Comparison of ENCODE assay signal across 8 cellular contexts in genomic region chr1:45803781-45804670, GRCh38. TPM values are rescaled to one million over a fixed set of nuclear protein-coding genes. Genes with fewer than 3 reads are reported as not detected.
DNase-seq lines count a peak whose midpoint lies in the region; ATAC-seq and TF ChIP-seq lines count a peak whose summit lies in the region.
"Not testable (repeated sequence)": the region's sequence is repeated elsewhere in the genome, so short reads cannot be mapped to it uniquely, and the experiment has no call there.

No MANE protein-coding gene starts in this region.

- POLR2A ChIA-PET in activated CD8-positive, alpha-beta T cell treated with anti-CD3 and anti-CD28 coated beads for 36 hours (lab: Charles Lee), result not testable (repeated sequence)

- peaks cover 28% of the 10 kb centered on the region for H3K4me1 Mint-ChIP-seq in activated CD8-positive, alpha-beta T cell treated with anti-CD3 and anti-CD28 coated beads for 36 hours (ENCODE audit: low read depth)

- H3K4me2 ChIP-seq in skeletal muscle satellite cell (ENCODE audit: low read length), result peak overlapping the region; percentile 96

- not testable (repeated sequence) for H3K9me3 ChIP-seq in effector memory CD4-positive, alpha-beta T cell (ENCODE audit: control insufficient read depth, low read length); skeletal muscle satellite cell (replicated peaks; ENCODE audit: low read length)

- peak overlapping the region; percentile 57 for H3K4me3 ChIP-seq in effector memory CD4-positive, alpha-beta T cell (ENCODE audit: insufficient read depth, low read depth, low read length, poor library complexity, severe bottlenecking)
- peak overlapping the region; percentile 65 for H3K4me3 ChIP-seq in kidney epithelial cell (ENCODE audit: low read depth, low read length)
- peak overlapping the region; percentile 79 for H3K4me3 ChIP-seq in skeletal muscle satellite cell (ENCODE audit: low read length)

- ATAC-seq in GM19035 (IDR thresholded peaks at IDR 0.05; ENCODE audit: unreplicated experiment), result peak; percentile 27
- peak; percentile 19 for ATAC-seq in HG03066 (IDR thresholded peaks at IDR 0.05; ENCODE audit: low read depth, unreplicated experiment)
- ATAC-seq in activated CD8-positive, alpha-beta T cell treated with anti-CD3 and anti-CD28 coated beads for 36 hours, result peak; percentile 21

- not testable (repeated sequence) for TF ChIP-seq CTCF in activated CD8-positive, alpha-beta T cell treated with anti-CD3 and anti-CD28 coated beads for 36 hours (IDR thresholded peaks at IDR 0.05); kidney epithelial cell (IDR thresholded peaks at IDR 0.05; ENCODE audit: insufficient read depth, low read length, poor library complexity, severe bottlenecking)

- H3K9ac ChIP-seq in skeletal muscle satellite cell (ENCODE audit: low read depth, low read length), result peak overlapping the region; percentile 85

- not testable (repeated sequence) for H3K36me3 ChIP-seq in effector memory CD4-positive, alpha-beta T cell (ENCODE audit: control insufficient read depth, insufficient read depth, low read length); kidney epithelial cell (ENCODE audit: control insufficient read depth, insufficient read depth, low read length); skeletal muscle satellite cell (ENCODE audit: insufficient read depth, low read length)

- not testable (repeated sequence) for H3K4me1 ChIP-seq in effector memory CD4-positive, alpha-beta T cell (ENCODE audit: control insufficient read depth, insufficient read depth, low read length, poor library complexity, severe bottlenecking)
- peaks cover 12% of the 10 kb centered on the region for H3K4me1 ChIP-seq in skeletal muscle satellite cell (ENCODE audit: control insufficient read depth, insufficient read depth, low read length)

- not testable (repeated sequence) for H3K36me3 Mint-ChIP-seq in activated CD8-positive, alpha-beta T cell treated with anti-CD3 and anti-CD28 coated beads for 36 hours (ENCODE audit: low read depth)

- CTCF ChIA-PET in activated CD8-positive, alpha-beta T cell treated with anti-CD3 and anti-CD28 coated beads for 36 hours (lab: Charles Lee), result not testable (repeated sequence)

- DNase-seq in AG20443 (ENCODE audit: low spot score) (peak; percentile 18), NCI-H2171 (lab: John Stamatoyannopoulos, UW) (peak; percentile 9)
- DNase-seq in activated CD8-positive, alpha-beta T cell treated with anti-CD3 and anti-CD28 coated beads for 36 hours, result peak; percentile 23
- DNase-seq in effector memory CD4-positive, alpha-beta T cell; kidney epithelial cell (ENCODE audit: low read depth): not testable (repeated sequence)

- H3K27ac ChIP-seq in effector memory CD4-positive, alpha-beta T cell (ENCODE audit: insufficient read depth, low read length, poor library complexity, severe bottlenecking), result not testable (repeated sequence)

- H3K4me3 Mint-ChIP-seq in activated CD8-positive, alpha-beta T cell treated with anti-CD3 and anti-CD28 coated beads for 36 hours, result peak overlapping the region; percentile 83

- H3K27me3 ChIP-seq in effector memory CD4-positive, alpha-beta T cell (replicated peaks; ENCODE audit: control insufficient read depth, insufficient read depth, low read length, poor library complexity, severe bottlenecking); kidney epithelial cell (ENCODE audit: control insufficient read depth, insufficient read depth, low read length); skeletal muscle satellite cell (ENCODE audit: control insufficient read depth, insufficient read depth, low read length): not testable (repeated sequence)

- not testable (repeated sequence) for H3K9me3 Mint-ChIP-seq in activated CD8-positive, alpha-beta T cell treated with anti-CD3 and anti-CD28 coated beads for 36 hours

- not testable (repeated sequence) for H3K27me3 Mint-ChIP-seq in activated CD8-positive, alpha-beta T cell treated with anti-CD3 and anti-CD28 coated beads for 36 hours

- intact Hi-C loops in activated CD8-positive, alpha-beta T cell treated with anti-CD3 and anti-CD28 coated beads for 36 hours (cut with micrococcal nuclease), result not testable (repeated sequence)

- H3K27ac Mint-ChIP-seq in activated CD8-positive, alpha-beta T cell treated with anti-CD3 and anti-CD28 coated beads for 36 hours, result not testable (repeated sequence)

RNA-seq across cellular contexts. Expression of gene MAST2, which starts 0.6 kb away (rescaled TPM):
- total RNA-seq in activated CD8-positive, alpha-beta T cell treated with anti-CD3 and anti-CD28 coated beads for 36 hours, result 10 to 100 TPM; 18.2 to 19.5 TPM
- 26.6 and 30.7 TPM in 2 replicates for total RNA-seq in kidney epithelial cell
- total RNA-seq in skeletal muscle satellite cell (2012; rRNA removed), result 14.7 and 15.5 TPM in 2 replicates

RNA-seq across cellular contexts. Expression of gene IPP, which starts 53.6 kb away (rescaled TPM):
- 10 to 100 TPM; 14.7 to 16.7 TPM for total RNA-seq in activated CD8-positive, alpha-beta T cell treated with anti-CD3 and anti-CD28 coated beads for 36 hours
- 6.7 and 9.0 TPM in 2 replicates for total RNA-seq in kidney epithelial cell
- total RNA-seq in skeletal muscle satellite cell (2012; rRNA removed), result 6.6 and 7.9 TPM in 2 replicates
